ENCODE assay signal across 8 cellular contexts in the genomic region with DNA sequence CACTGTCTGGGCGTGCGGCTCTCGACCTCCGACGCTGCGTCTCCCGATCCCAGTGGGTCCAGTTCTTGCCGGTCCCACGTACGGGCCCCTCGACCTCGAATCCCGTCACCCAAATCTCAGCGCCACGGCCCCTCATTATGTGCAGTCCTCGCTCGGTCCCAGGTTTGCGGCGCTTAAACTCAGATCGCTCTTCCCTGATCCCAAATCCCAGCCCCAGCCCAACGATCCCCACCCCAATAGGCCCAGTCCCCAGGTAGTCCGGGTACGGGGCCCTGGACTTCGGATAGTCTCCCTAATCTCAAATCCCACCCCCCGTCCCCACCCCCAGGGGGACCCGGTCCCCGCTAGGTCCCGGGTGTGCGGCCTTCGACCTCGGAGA. TPM values are rescaled to one million over a fixed set of nuclear protein-coding genes. Genes with fewer than 3 reads are reported as not detected.
DNase-seq lines count a peak whose midpoint lies in the region; ATAC-seq and TF ChIP-seq lines count a peak whose summit lies in the region.

No MANE protein-coding gene starts in this region.

- H3K36me3 Mint-ChIP-seq in activated B cell treated with CpG ODN at 0.5 μM for 24 hours (ENCODE audit: low read depth), result peaks cover 24% of the 10 kb centered on the region

- H3K4me1 Mint-ChIP-seq in activated B cell treated with CpG ODN at 0.5 μM for 24 hours, result peaks cover 41% of the 10 kb centered on the region

- no peaks in the 10 kb centered on the region for H3K27me3 ChIP-seq in heart left ventricle
- H3K27me3 ChIP-seq in iPS DF 6.9 (ENCODE audit: control insufficient read depth, insufficient read depth, low read length), result no peaks in the 10 kb centered on the region
- no peaks in the 10 kb centered on the region for H3K27me3 ChIP-seq in stomach

- H3K27ac Mint-ChIP-seq in activated B cell treated with CpG ODN at 0.5 μM for 24 hours, result peak overlapping the region; percentile 98

- intact Hi-C loops in heart left ventricle (cut with DNase I) (no loop called here), left ventricle myocardium superior (cut with micrococcal nuclease) (no loop called here), activated B cell treated with CpG ODN at 0.5 μM for 24 hours (cut with micrococcal nuclease) (loop anchor here (1.0 to 5.0 kb wide), 5 partner anchors 46 to 856 kb away; partner anchors contain the start of genes ZNF239, ZNF32 and ZNF33B), stomach (cut with DNase I; ENCODE audit: low total_unique reads) (no loop called here)

- TF ChIP-seq CTCF in heart left ventricle (IDR thresholded peaks at IDR 0.05), result no peak
- no peak for TF ChIP-seq CTCF in activated B cell treated with CpG ODN at 0.5 μM for 24 hours (IDR thresholded peaks at IDR 0.05)
- TF ChIP-seq CTCF in stomach (IDR thresholded peaks at IDR 0.05), result peak in 2 of 7 experiments; percentile 1 to 5

- H3K36me3 ChIP-seq in heart left ventricle (peaks cover 0 to 6% (median 0%) of the 10 kb centered on the region in 9 donors), iPS DF 6.9 (ENCODE audit: control insufficient read depth, insufficient read depth, low read length) (no peaks in the 10 kb centered on the region), stomach (no peaks in the 10 kb centered on the region)

- no peak for TF ChIP-seq POLR2A in heart left ventricle (IDR thresholded peaks at IDR 0.05)
- TF ChIP-seq POLR2A in stomach (IDR thresholded peaks at IDR 0.05), result no peak

- no peak for ATAC-seq in heart left ventricle
- no peak for ATAC-seq in left ventricle myocardium superior
- no peak for ATAC-seq in activated B cell treated with CpG ODN at 0.5 μM for 24 hours (ENCODE audit: low read depth)

- peak in 2 of 5 donors; percentile 14 to 34 for DNase-seq in heart left ventricle
- no peak for DNase-seq in left ventricle myocardium superior
- no peak for DNase-seq in activated B cell treated with CpG ODN at 0.5 μM for 24 hours
- no peak for DNase-seq in iPS DF 6.9 (ENCODE audit: low read depth, low spot score)
- no peak for DNase-seq in stomach
- no peak for DNase-seq in RKO (ENCODE audit: low spot score)
- no peak for DNase-seq in NCI-H524 treated with DMSO at 0.1 percent for 48 hours (lab: John Stamatoyannopoulos, UW)
- no peak for DNase-seq in stimulated activated CD4-positive, alpha-beta T cell treated with anti-CD3 and anti-CD28 coated beads, Interleukin-12 subunit alpha, Interleukin-12 subunit beta, amount 100 ng/mL, for 4 hours

- H3K27me3 Mint-ChIP-seq in activated B cell treated with CpG ODN at 0.5 μM for 24 hours, result no peaks in the 10 kb centered on the region

- peak overlapping the region; percentile 95 for H3K4me3 Mint-ChIP-seq in activated B cell treated with CpG ODN at 0.5 μM for 24 hours

- WGBS in heart left ventricle, 4 donors, result 1 to 2% (median 1%) methylated on average over 30 to 31 of the region's 31 CpGs
- no CpG with 5 or more reads among the region's 31 CpGs for WGBS in iPS DF 6.9 (ENCODE audit: insufficient coverage, insufficient read length)
- 0 to 1% (median 1%) methylated on average over 16 to 31 of the region's 31 CpGs for WGBS in stomach, 5 donors

- TF ChIP-seq EP300 in stomach (IDR thresholded peaks at IDR 0.05), result no peak

- POLR2A ChIA-PET in activated B cell treated with CpG ODN at 0.5 μM for 24 hours (lab: Charles Lee), result interaction anchor here (0.8 to 5.3 kb wide), 11 partner anchors 11 to 626 kb away, joined by 3 to 128 read pairs (median 6); partner anchors contain the start of genes BMS1, ZNF239 and ZNF487

- H3K4me1 ChIP-seq in heart left ventricle (peaks cover 13 to 52% (median 34%) of the 10 kb centered on the region in 12 donors), iPS DF 6.9 (ENCODE audit: control insufficient read depth, insufficient read depth, low read length) (no peaks in the 10 kb centered on the region; the same call in 1 of the 2 replicates), stomach (peaks cover 30 to 46% (median 38%) of the 10 kb centered on the region in 4 donors)

- CTCF ChIA-PET in activated B cell treated with CpG ODN at 0.5 μM for 24 hours (lab: Charles Lee), result interaction anchor here (1.3 to 1.8 kb wide), 2 partner anchors 12 to 19 kb away, joined by 4 to 5 read pairs; no protein-coding TSS in a partner anchor

- H3K27ac ChIP-seq in heart left ventricle (peak overlapping the region; percentile 78 to 100 (median 98)), iPS DF 6.9 (ENCODE audit: low read length) (no peak overlapping the region), stomach (peak overlapping the region; percentile 99 to 100 (median 100))

- peak overlapping the region; percentile 64 to 90 (median 83) for H3K4me3 ChIP-seq in heart left ventricle
- H3K4me3 ChIP-seq in iPS DF 6.9 (ENCODE audit: low read length), result peak overlapping the region; percentile 73
- peak overlapping the region; percentile 69 to 91 (median 78) for H3K4me3 ChIP-seq in stomach

- H3K9me3 Mint-ChIP-seq in activated B cell treated with CpG ODN at 0.5 μM for 24 hours, result no peaks in the 10 kb centered on the region

- H3K9me3 ChIP-seq in heart left ventricle, result no peaks in the 10 kb centered on the region
- H3K9me3 ChIP-seq in iPS DF 6.9 (ENCODE audit: control insufficient read depth, insufficient read depth, low read length), result no peaks in the 10 kb centered on the region
- no peaks in the 10 kb centered on the region for H3K9me3 ChIP-seq in stomach

RNA-seq across cellular contexts. Expression of gene HNRNPF, which starts 0.7 kb away (rescaled TPM):
- 100 to 1,000 TPM in 1 of 9 donors, 10 to 100 TPM in 8; 60.4 to 142 (median 79.1) TPM for total RNA-seq in heart left ventricle
- 10 to 100 TPM; 24.0 to 95.2 TPM for polyA plus RNA-seq in heart left ventricle
- total RNA-seq in left ventricle myocardium superior, result 77.3 TPM
- 253 and 255 TPM in 2 replicates for total RNA-seq in activated B cell treated with CpG ODN at 0.5 μM for 24 hours
- 100 to 1,000 TPM in 2 of 5 donors, 10 to 100 TPM in 3; 36.2 to 169 (median 87.0) TPM for total RNA-seq in stomach
- 100 to 1,000 TPM in 1 of 3 donors, 10 to 100 TPM in 2; 74.7 to 131 (median 87.5) TPM for polyA plus RNA-seq in stomach

RNA-seq across cellular contexts. Expression of gene ZNF487, which starts 28.6 kb away (rescaled TPM):
- total RNA-seq in heart left ventricle (1 to 10 TPM; 1.8 to 5.1 (median 2.4) TPM), left ventricle myocardium superior (1.9 TPM), activated B cell treated with CpG ODN at 0.5 μM for 24 hours (2.9 and 3.4 TPM in 2 replicates), stomach (10 to 100 TPM in 1 of 5 donors, 1 to 10 TPM in 3, under 1 TPM in 1; 0.45 to 11.0 (median 4.8) TPM)
- polyA plus RNA-seq in heart left ventricle (1 to 10 TPM; 2.2 to 3.4 TPM), stomach (1 to 10 TPM; 3.7 to 8.4 (median 4.3) TPM)

RNA-seq across cellular contexts. Expression of gene FXYD4, which starts 36.9 kb away (rescaled TPM):
- total RNA-seq in heart left ventricle (not detected), left ventricle myocardium superior (not detected), activated B cell treated with CpG ODN at 0.5 μM for 24 hours (not detected in 2 replicates), stomach (not detected)
- polyA plus RNA-seq in heart left ventricle (under 1 TPM in 1 of 2 donors, not detected in 1; 0.14 TPM), stomach (1 to 10 TPM; 2.8 to 7.3 (median 6.0) TPM)
